ENCODE assay signal across 14 cellular contexts in the genomic region with DNA sequence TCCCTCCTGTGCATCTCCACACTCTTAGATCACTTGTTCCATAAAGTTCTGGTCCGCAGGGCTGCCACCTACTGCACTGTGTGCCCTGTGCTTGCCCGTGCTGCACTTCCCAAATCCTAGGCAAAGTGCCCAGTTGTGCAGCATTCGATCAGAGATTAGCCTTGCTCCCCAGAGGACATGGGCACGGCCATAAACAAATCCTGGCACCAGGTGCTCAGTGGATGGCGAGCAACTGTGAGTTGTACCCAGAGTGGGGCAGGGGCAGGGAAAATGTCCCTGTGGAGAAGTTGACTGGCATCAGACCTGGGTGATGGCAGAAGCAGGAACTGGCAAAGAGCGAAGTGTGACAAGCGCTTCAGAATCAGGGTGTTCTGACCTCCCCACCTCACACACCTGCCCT. TPM values are rescaled to one million over a fixed set of nuclear protein-coding genes. Genes with fewer than 3 reads are reported as not detected.
A peak's percentile ranks its signal among the peaks of the same experiment; 100 is the strongest.
DNase-seq lines count a peak whose midpoint lies in the region; ATAC-seq and TF ChIP-seq lines count a peak whose summit lies in the region.
"Had no signal": no experiment of that assay in that cellular context is flagged by ENCODE, and none has a peak within 500 bp of the region (broad histone marks: within the 10 kb centered on the region; RNA-seq: fewer than 3 reads in every experiment).

No MANE protein-coding gene starts in this region.

- H4K20me1 ChIP-seq in OCI-LY3 (ENCODE audit: insufficient read depth, low read length): peaks cover 30% of the 10 kb centered on the region

- H3K4me2 ChIP-seq in OCI-LY3 (ENCODE audit: low read length): peak overlapping the region; percentile 98

- peaks cover 0 to 3% (median 0%) of the 10 kb centered on the region in 3 donors for H3K36me3 Mint-ChIP-seq in naive thymus-derived CD8-positive, alpha-beta T cell

- peak overlapping the region; percentile 71; the same call in 1 of the 2 replicates for H3K9ac ChIP-seq in OCI-LY3 (ENCODE audit: low read length)

- no peak overlapping the region for H2AFZ ChIP-seq in OCI-LY3 (ENCODE audit: low read depth, low read length)

- peak overlapping the region in 3 of 10 donors; percentile 52 to 91 (median 77) for H3K27ac Mint-ChIP-seq in naive thymus-derived CD8-positive, alpha-beta T cell
- H3K27ac Mint-ChIP-seq: IgD-negative memory B cell had no signal

- TF ChIP-seq CTCF in right atrium auricular region (IDR thresholded peaks at IDR 0.05) (no peak), OCI-LY3 (IDR thresholded peaks at IDR 0.05; ENCODE audit: low read depth, low read length) (no peak), left ventricle myocardium inferior (IDR thresholded peaks at IDR 0.05; ENCODE audit: borderline replicate concordance) (no peak), thoracic aorta (IDR thresholded peaks at IDR 0.05) (no peak)

- H3K4me1 ChIP-seq in right atrium auricular region: peaks cover 0 to 63% of the 10 kb centered on the region in 2 donors
- peaks cover 67% of the 10 kb centered on the region for H3K4me1 ChIP-seq in OCI-LY3 (ENCODE audit: low read length)
- peaks cover 83% of the 10 kb centered on the region for H3K4me1 ChIP-seq in left ventricle myocardium inferior
- peaks cover 37 to 77% of the 10 kb centered on the region in 2 donors for H3K4me1 ChIP-seq in thoracic aorta (ENCODE audit: control insufficient read depth in 1 of 2, low read depth in 2 of 2)

- H3K4me3 ChIP-seq in right atrium auricular region: no peak overlapping the region
- H3K4me3 ChIP-seq in OCI-LY3 (ENCODE audit: low read length): 0 out of 2 replicates have a peak overlapping the region, but pooled peaks have one; percentile 40
- H3K4me3 ChIP-seq in left ventricle myocardium inferior: no peak overlapping the region
- no peak overlapping the region for H3K4me3 ChIP-seq in thoracic aorta
- H3K4me3 ChIP-seq: ovary had no signal

- ATAC-seq in Right ventricle myocardium inferior (peak; percentile 37), thoracic aorta (ENCODE audit: insufficient number of reproducible peaks, low FRiP score, low read depth) (no peak)
- ATAC-seq in naive thymus-derived CD8-positive, alpha-beta T cell: no peak

- no peaks in the 10 kb centered on the region for H3K9me3 ChIP-seq in right atrium auricular region
- no peaks in the 10 kb centered on the region for H3K9me3 ChIP-seq in OCI-LY3 (ENCODE audit: insufficient read depth, low read length)
- H3K9me3 ChIP-seq in left ventricle myocardium inferior (replicated peaks): no peaks in the 10 kb centered on the region
- no peaks in the 10 kb centered on the region for H3K9me3 ChIP-seq in thoracic aorta
- H3K9me3 ChIP-seq: ovary had no signal

- peak; percentile 76 for DNase-seq in Right ventricle myocardium inferior (ENCODE audit: missing footprints)
- no peak for DNase-seq in right atrium auricular region (ENCODE audit: low spot score)
- peak; percentile 50 for DNase-seq in left ventricle myocardium inferior
- no peak for DNase-seq in thoracic aorta (ENCODE audit: low spot score)
- no peak for DNase-seq in cortex of kidney (lab: John Stamatoyannopoulos, UW)
- no peak for DNase-seq in C1 segment of cervical spinal cord (lab: John Stamatoyannopoulos, UW)
- DNase-seq in naive thymus-derived CD8-positive, alpha-beta T cell: no peak
- DNase-seq: activated T-cell treated with anti-CD3 and anti-CD28 coated beads, Interleukin-2, amount 50 U/mL, for 1 hour; AML-193; NCI-H2171 treated with DMSO at 0.1 percent for 48 hours; ovary had no signal

- peaks cover 24 to 70% (median 43%) of the 10 kb centered on the region in 4 donors for H3K4me1 Mint-ChIP-seq in naive thymus-derived CD8-positive, alpha-beta T cell

- intact Hi-C loops in Right ventricle myocardium inferior (cut with DNase I): no loop called here
- intact Hi-C loops in left ventricle myocardium inferior (cut with micrococcal nuclease): no loop called here

- H3K36me3 ChIP-seq in right atrium auricular region: no peaks in the 10 kb centered on the region
- peaks cover 63% of the 10 kb centered on the region for H3K36me3 ChIP-seq in OCI-LY3 (replicated peaks; ENCODE audit: low read depth, low read length)
- H3K36me3 ChIP-seq in left ventricle myocardium inferior: no peaks in the 10 kb centered on the region
- no peaks in the 10 kb centered on the region for H3K36me3 ChIP-seq in thoracic aorta
- H3K36me3 ChIP-seq: ovary had no signal

- no peaks in the 10 kb centered on the region for H3K27me3 ChIP-seq in right atrium auricular region
- H3K27me3 ChIP-seq in OCI-LY3 (ENCODE audit: low read depth, low read length): no peaks in the 10 kb centered on the region
- no peaks in the 10 kb centered on the region for H3K27me3 ChIP-seq in left ventricle myocardium inferior (ENCODE audit: low read depth)
- H3K27me3 ChIP-seq in thoracic aorta (replicated peaks; ENCODE audit: insufficient read depth): no peaks in the 10 kb centered on the region
- H3K27me3 ChIP-seq: ovary had no signal

- peaks cover 0 to 2% (median 0%) of the 10 kb centered on the region in 9 donors for H3K9me3 Mint-ChIP-seq in naive thymus-derived CD8-positive, alpha-beta T cell
- H3K9me3 Mint-ChIP-seq: effector memory CD8-positive, alpha-beta T cell; IgD-negative memory B cell had no signal

- H3K4me3 Mint-ChIP-seq in naive thymus-derived CD8-positive, alpha-beta T cell: peak overlapping the region in 1 of 10 donors; percentile 37
- H3K4me3 Mint-ChIP-seq: IgD-negative memory B cell had no signal

- POLR2A ChIA-PET in naive thymus-derived CD8-positive, alpha-beta T cell (lab: Charles Lee): no interaction called here

- H3K27me3 Mint-ChIP-seq in naive thymus-derived CD8-positive, alpha-beta T cell: peaks cover 11 to 43% (median 17%) of the 10 kb centered on the region in 5 donors
- H3K27me3 Mint-ChIP-seq: effector memory CD8-positive, alpha-beta T cell had no signal

- H3K27ac ChIP-seq in right atrium auricular region (no peak overlapping the region), OCI-LY3 (ENCODE audit: low read length) (peak overlapping the region; percentile 96), left ventricle myocardium inferior (replicated peaks) (peak overlapping the region; percentile 76), thoracic aorta (peak overlapping the region; percentile 86 to 95)
- H3K27ac ChIP-seq: ovary had no signal

- H3K79me2 ChIP-seq in OCI-LY3 (ENCODE audit: low read length): peaks cover 96% of the 10 kb centered on the region

RNA-seq across cellular contexts. Expression of a gene that starts 4.7 kb away (rescaled TPM):
- total RNA-seq in Right ventricle myocardium inferior (35.7 TPM), right atrium auricular region (10 to 100 TPM in 1 of 2 donors, 1 to 10 TPM in 1; 5.1 to 10.2 TPM), left ventricle myocardium inferior (25.7 TPM), thoracic aorta (100 to 1,000 TPM in 1 of 2 donors, 10 to 100 TPM in 1; 89.2 to 234 TPM)
- total RNA-seq in naive thymus-derived CD8-positive, alpha-beta T cell: not detected
- 1 to 10 TPM in 2 of 3 donors, under 1 TPM in 1; 0.06 to 9.6 (median 4.2) TPM for polyA plus RNA-seq in naive thymus-derived CD8-positive, alpha-beta T cell

RNA-seq across cellular contexts. Expression of a gene that starts 16.0 kb away (rescaled TPM):
- total RNA-seq in Right ventricle myocardium inferior: 25.7 TPM
- total RNA-seq in right atrium auricular region: 10 to 100 TPM; 21.8 to 28.4 TPM
- total RNA-seq in left ventricle myocardium inferior: 24.1 TPM
- total RNA-seq in thoracic aorta: 10 to 100 TPM; 39.0 to 52.9 TPM
- total RNA-seq in naive thymus-derived CD8-positive, alpha-beta T cell: under 1 TPM; 0.55 to 0.60 TPM
- polyA plus RNA-seq in naive thymus-derived CD8-positive, alpha-beta T cell: 1 to 10 TPM in 2 of 3 donors, not detected in 1; 1.7 to 4.7 TPM

RNA-seq across cellular contexts. Expression of a gene that starts 40.0 kb away (rescaled TPM):
- total RNA-seq in Right ventricle myocardium inferior: 7.0 TPM
- total RNA-seq in right atrium auricular region: 1 to 10 TPM; 3.7 to 4.0 TPM
- total RNA-seq in left ventricle myocardium inferior: 5.8 TPM
- total RNA-seq in thoracic aorta: 1 to 10 TPM; 4.5 to 5.4 TPM
- total RNA-seq in naive thymus-derived CD8-positive, alpha-beta T cell: 1 to 10 TPM; 8.3 to 8.6 TPM
- polyA plus RNA-seq in naive thymus-derived CD8-positive, alpha-beta T cell: 10 to 100 TPM in 2 of 3 donors, 1 to 10 TPM in 1; 10.0 to 13.1 (median 10.2) TPM

RNA-seq across cellular contexts. Expression of a gene that starts 40.4 kb away (rescaled TPM):
- 130 TPM for total RNA-seq in Right ventricle myocardium inferior
- 10 to 100 TPM; 43.4 to 54.7 TPM for total RNA-seq in right atrium auricular region
- total RNA-seq in left ventricle myocardium inferior: 117 TPM
- 10 to 100 TPM; 17.3 to 63.6 TPM for total RNA-seq in thoracic aorta
- total RNA-seq in naive thymus-derived CD8-positive, alpha-beta T cell: 10 to 100 TPM; 84.4 to 87.7 TPM
- 100 to 1,000 TPM; 205 to 256 (median 225) TPM for polyA plus RNA-seq in naive thymus-derived CD8-positive, alpha-beta T cell

RNA-seq across cellular contexts. Expression of a gene that starts 58.6 kb away (rescaled TPM):
- 113 TPM for total RNA-seq in Right ventricle myocardium inferior
- total RNA-seq in right atrium auricular region: 10 to 100 TPM; 48.7 to 93.0 TPM
- 65.5 TPM for total RNA-seq in left ventricle myocardium inferior
- 100 to 1,000 TPM; 368 to 393 TPM for total RNA-seq in thoracic aorta
- 1 to 10 TPM; 5.1 to 5.7 TPM for total RNA-seq in naive thymus-derived CD8-positive, alpha-beta T cell
- 1 to 10 TPM in 2 of 3 donors, under 1 TPM in 1; 0.33 to 1.5 (median 1.2) TPM for polyA plus RNA-seq in naive thymus-derived CD8-positive, alpha-beta T cell

Comparison
In these comparisons a context has a peak if more than half of its experiments do, and no peak if none do; other contexts are left out.
1. DNase-seq: peak in Right ventricle myocardium inferior (single experiment) and left ventricle myocardium inferior (single experiment); none in right atrium auricular region (single experiment), thoracic aorta (single experiment), cortex of kidney (single experiment), C1 segment of cervical spinal cord (0 of 14) and naive thymus-derived CD8-positive, alpha-beta T cell (0 of 10).
2. H3K27ac ChIP-seq: peak in OCI-LY3 (single experiment), left ventricle myocardium inferior (single experiment) and thoracic aorta (2 of 2); none in right atrium auricular region (0 of 2).
3. RNA of a gene that starts 4.7 kb away (total RNA-seq): 89.2 to 234 TPM in thoracic aorta, 35.7 TPM in Right ventricle myocardium inferior (single experiment), 25.7 TPM in left ventricle myocardium inferior (single experiment) and 5.1 to 10.2 TPM in right atrium auricular region; not detected in naive thymus-derived CD8-positive, alpha-beta T cell; every median in the first group is over 4 times any median in the second.
4. RNA of a gene that starts 16.0 kb away (total RNA-seq): 39.0 to 52.9 TPM in thoracic aorta, 21.8 to 28.4 TPM in right atrium auricular region, 25.7 TPM in Right ventricle myocardium inferior (single experiment) and 24.1 TPM in left ventricle myocardium inferior (single experiment); 0.55 to 0.60 TPM in naive thymus-derived CD8-positive, alpha-beta T cell; every median in the first group is over 10 times any median in the second.